ENCODE assay signal across 8 cellular contexts in genomic region chr18:22169889-22170420, GRCh38. TPM values are rescaled to one million over a fixed set of nuclear protein-coding genes. Genes with fewer than 3 reads are reported as not detected.
DNase-seq lines count a peak whose midpoint lies in the region; ATAC-seq, FAIRE-seq and TF ChIP-seq lines count a peak whose summit lies in the region.

No MANE protein-coding gene starts in this region.

- no peaks in the 10 kb centered on the region for H3K9me3 Mint-ChIP-seq in MCF 10A (ENCODE audit: unreplicated experiment)

- TF ChIP-seq POLR2A in thyroid gland (IDR thresholded peaks at IDR 0.05), result no peak
- no peak for TF ChIP-seq POLR2A in GM12892 (IDR thresholded peaks at IDR 0.05; ENCODE audit: low read depth, low read length)

- WGBS in thyroid gland, 2 donors, result 0 to 1% methylated on average over 27 to 28 of the region's 49 CpGs

- H3K4me1 ChIP-seq in thyroid gland, result peaks cover 17 to 35% of the 10 kb centered on the region in 2 donors

- peak; percentile 34 for ATAC-seq in GM18511 (IDR thresholded peaks at IDR 0.05; ENCODE audit: unreplicated experiment)
- ATAC-seq in GM19023 (IDR thresholded peaks at IDR 0.05; ENCODE audit: unreplicated experiment), result no peak

- CTCF ChIA-PET in MCF 10A (lab: Yijun Ruan, JAX), result interaction anchor here (0.6 to 1.7 kb wide), 6 partner anchors 109 to 397 kb away, joined by 3 to 7 read pairs (median 3); no protein-coding TSS in a partner anchor

- H3K36me3 ChIP-seq in thyroid gland, result no peaks in the 10 kb centered on the region

- no peak for TF ChIP-seq CTCF in MCF 10A (IDR thresholded peaks at IDR 0.05; ENCODE audit: unreplicated experiment)
- peak in 1 of 6 experiments; percentile 5 for TF ChIP-seq CTCF in thyroid gland (IDR thresholded peaks at IDR 0.05)

- H3K27ac Mint-ChIP-seq in MCF 10A (ENCODE audit: low read depth, unreplicated experiment), result peak overlapping the region; percentile 78

- H3K4me3 ChIP-seq in thyroid gland (replicated peaks in 1 of 3), result peak overlapping the region; percentile 74 to 99 (median 87)

- H3K27ac ChIP-seq in thyroid gland, result peak overlapping the region; percentile 87 to 97 (median 95)

- POLR2A ChIA-PET in MCF 10A (lab: Yijun Ruan, JAX), result interaction anchor here (0.7 to 1.3 kb wide), 8 partner anchors 9 to 393 kb away, joined by 3 to 5 read pairs (median 3); no protein-coding TSS in a partner anchor

- peak overlapping the region; percentile 97 for H3K4me3 Mint-ChIP-seq in MCF 10A (ENCODE audit: unreplicated experiment)

- peaks cover 31% of the 10 kb centered on the region for H3K27me3 ChIP-seq in thyroid gland

- TSS peak; percentile 53 for BruUV-seq in MCF 10A (replicated peaks; lab: Mats Ljungman, UMichigan)

- intact Hi-C loops in MCF 10A (cut with micrococcal nuclease) (loop anchor here (1.0 to 10.0 kb wide), 8 partner anchors 116 to 625 kb away; no protein-coding TSS in a partner anchor), thyroid gland (cut with DNase I) (loop anchor here (5.0 to 10.0 kb wide), 2 partner anchors 185 to 387 kb away; no protein-coding TSS in a partner anchor)

- H3K36me3 Mint-ChIP-seq in MCF 10A (ENCODE audit: insufficient read depth, unreplicated experiment), result peaks cover 8% of the 10 kb centered on the region

- no peaks in the 10 kb centered on the region for H3K9me3 ChIP-seq in thyroid gland

- peaks cover 6% of the 10 kb centered on the region for H3K4me1 Mint-ChIP-seq in MCF 10A (ENCODE audit: insufficient read depth, unreplicated experiment)

- H3K27me3 Mint-ChIP-seq in MCF 10A (ENCODE audit: insufficient read depth, unreplicated experiment), result no peaks in the 10 kb centered on the region

- FAIRE-seq in frontal cortex (lab: Jason Lieb, UNC), result no peak
- no peak for FAIRE-seq in GM12892 (lab: Jason Lieb, UNC)

- peak; percentile 41 for DNase-seq in KG1 (lab: John Stamatoyannopoulos, UW)
- DNase-seq in MCF 10A (ENCODE audit: unreplicated experiment), result peak; percentile 51
- DNase-seq in left kidney (ENCODE audit: low read depth, low spot score), result peak; percentile 77
- peak; percentile 58 to 62 for DNase-seq in thyroid gland
- DNase-seq in frontal cortex (ENCODE audit: low spot score in 2 of 2), result no peak
- DNase-seq in GM12892 (ENCODE audit: insufficient read length), result no peak

RNA-seq across cellular contexts. Expression of gene GATA6, which starts 0.6 kb away (rescaled TPM):
- total RNA-seq in MCF 10A (2022) (6.7 and 14.0 TPM in 2 replicates), thyroid gland (10 to 100 TPM in 3 of 4 donors, 1 to 10 TPM in 1; 8.5 to 18.9 (median 15.1) TPM), frontal cortex (under 0.01 TPM)
- polyA plus RNA-seq in GM12892 (2012; ENCODE audit: missing spikeins), result not detected

Comparison
In these comparisons a context has a peak if more than half of its experiments do, and no peak if none do; other contexts are left out.
1. DNase-seq: peak in KG1 (single experiment), MCF 10A (single experiment), left kidney (single experiment) and thyroid gland (2 of 2); none in frontal cortex (0 of 2) and GM12892 (single experiment).